ENCODE assay signal across 3 cellular contexts in the genomic region with DNA sequence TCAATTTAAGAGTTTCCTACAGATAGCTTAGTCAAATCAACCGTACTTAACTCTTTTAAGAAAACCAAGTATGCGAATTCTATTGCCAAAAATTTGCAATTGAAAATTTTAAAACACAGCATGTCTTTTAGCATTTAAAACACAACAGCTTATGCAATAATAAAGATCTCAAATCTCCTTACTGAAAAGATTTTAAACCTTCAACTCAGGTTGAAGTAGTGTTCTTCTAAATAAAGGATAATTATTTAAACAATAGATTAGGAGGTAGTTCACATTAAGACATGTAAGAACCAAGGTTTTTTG.
TF ChIP-seq lines count a peak whose summit lies in the region.

No MANE protein-coding gene starts in this region.

TF ChIP-seq in SK-N-SH, 30 proteins besides CTCF, POLR2A, EP300 and RAD21 (continued from another document):
- TF ChIP-seq MAX (IDR thresholded peaks at IDR 0.05; ENCODE audit: low read depth) = no peak
- TF ChIP-seq, protein P1, sequence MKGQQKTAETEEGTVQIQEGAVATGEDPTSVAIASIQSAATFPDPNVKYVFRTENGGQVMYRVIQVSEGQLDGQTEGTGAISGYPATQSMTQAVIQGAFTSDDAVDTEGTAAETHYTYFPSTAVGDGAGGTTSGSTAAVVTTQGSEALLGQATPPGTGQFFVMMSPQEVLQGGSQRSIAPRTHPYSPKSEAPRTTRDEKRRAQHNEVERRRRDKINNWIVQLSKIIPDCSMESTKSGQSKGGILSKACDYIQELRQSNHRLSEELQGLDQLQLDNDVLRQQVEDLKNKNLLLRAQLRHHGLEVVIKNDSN (IDR thresholded peaks at IDR 0.05; ENCODE audit: borderline replicate concordance, low read depth) = no peak
- TF ChIP-seq EZH2phosphoT487 (IDR thresholded peaks at IDR 0.05; ENCODE audit: borderline replicate concordance, low read depth) = no peak
- no peak for TF ChIP-seq RFX5 (IDR thresholded peaks at IDR 0.05; ENCODE audit: low read length)
- TF ChIP-seq RCOR1 (IDR thresholded peaks at IDR 0.05; ENCODE audit: low read length) = no peak
- TF ChIP-seq TAF1 (IDR thresholded peaks at IDR 0.05; ENCODE audit: borderline replicate concordance, low read depth, low read length) = no peak
- TF ChIP-seq RXRA (IDR thresholded peaks at IDR 0.05; ENCODE audit: borderline replicate concordance, low read depth) = no peak
- TF ChIP-seq GATA2 (CRISPR knock-in tag; IDR thresholded peaks at IDR 0.05) = no peak
- TF ChIP-seq NFIC (IDR thresholded peaks at IDR 0.05; ENCODE audit: borderline replicate concordance) = no peak
- no peak for TF ChIP-seq REST (IDR thresholded peaks at IDR 0.05; ENCODE audit: low read depth, low read length)
- no peak for TF ChIP-seq ELF1 (IDR thresholded peaks at IDR 0.05)
- no peak for TF ChIP-seq GABPA (IDR thresholded peaks at IDR 0.05; ENCODE audit: low read depth)
- no peak for TF ChIP-seq ZBTB33 (IDR thresholded peaks at IDR 0.05; ENCODE audit: borderline replicate concordance, low read depth)

TF ChIP-seq in SK-N-SH treated with all-trans-retinoic acid at 6 μM for 48 hours, 23 proteins besides CTCF, POLR2A, EP300 and RAD21 (continued from another document):
- TF ChIP-seq PATZ1 (CRISPR knock-in tag; IDR thresholded peaks at IDR 0.05; ENCODE audit: borderline replicate concordance) (no peak), ZNF70 (CRISPR knock-in tag; IDR thresholded peaks at IDR 0.05) (no peak), TCF4 (CRISPR knock-in tag; IDR thresholded peaks at IDR 0.05; ENCODE audit: borderline replicate concordance) (no peak), CSDC2 (CRISPR knock-in tag; IDR thresholded peaks at IDR 0.05) (no peak), GLIS3 (CRISPR knock-in tag; IDR thresholded peaks at IDR 0.05) (no peak), ESRRG (CRISPR knock-in tag; IDR thresholded peaks at IDR 0.05) (no peak), ISL1 (CRISPR knock-in tag; IDR thresholded peaks at IDR 0.05) (no peak)

TF ChIP-seq in WTC11, 78 proteins besides CTCF, POLR2A, EP300 and RAD21 (continued from another document):
- TF ChIP-seq, protein P2, sequence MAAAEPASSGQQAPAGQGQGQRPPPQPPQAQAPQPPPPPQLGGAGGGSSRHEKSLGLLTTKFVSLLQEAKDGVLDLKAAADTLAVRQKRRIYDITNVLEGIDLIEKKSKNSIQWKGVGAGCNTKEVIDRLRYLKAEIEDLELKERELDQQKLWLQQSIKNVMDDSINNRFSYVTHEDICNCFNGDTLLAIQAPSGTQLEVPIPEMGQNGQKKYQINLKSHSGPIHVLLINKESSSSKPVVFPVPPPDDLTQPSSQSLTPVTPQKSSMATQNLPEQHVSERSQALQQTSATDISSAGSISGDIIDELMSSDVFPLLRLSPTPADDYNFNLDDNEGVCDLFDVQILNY (CRISPR knock-in tag; IDR thresholded peaks at IDR 0.05) = no peak
- no peak for TF ChIP-seq JUN (CRISPR knock-in tag; IDR thresholded peaks at IDR 0.05)
